Comparison of ENCODE assay signal across 24 cellular contexts in genomic region chr21:32562915-32563314, GRCh38. TPM values are rescaled to one million over a fixed set of nuclear protein-coding genes. Genes with fewer than 3 reads are reported as not detected.
DNase-seq lines count a peak whose midpoint lies in the region; ATAC-seq, FAIRE-seq and TF ChIP-seq lines count a peak whose summit lies in the region.
"Had no signal": no experiment of that assay in that cellular context is flagged by ENCODE, and none has a peak within 500 bp of the region (broad histone marks: within the 10 kb centered on the region; RNA-seq: fewer than 3 reads in every experiment).

No MANE protein-coding gene starts in this region.

- H3K4me1 ChIP-seq in HepG2 (ENCODE audit: insufficient read depth, low read length) (peaks cover 14% of the 10 kb centered on the region), right lobe of liver (no peaks in the 10 kb centered on the region), H1 (replicated peaks in 1 of 4; ENCODE audit: control insufficient read depth in 3 of 4, insufficient read depth in 4 of 4, low read length in 3 of 4) (peaks cover 4 to 11% (median 8%) of the 10 kb centered on the region in 4 experiments; a peak in 6 of 7 replicates), neuronal stem cell (ENCODE audit: control insufficient read depth in 2 of 2, insufficient read depth in 1 of 2, low read depth in 1 of 2, low read length in 2 of 2) (no peaks in the 10 kb centered on the region)
- H3K4me1 ChIP-seq: adrenal gland, breast epithelium, colonic mucosa had no signal

- TF ChIP-seq CTCF in HepG2 (CRISPR knock-in tag; IDR thresholded peaks at IDR 0.05) (no peak), right lobe of liver (IDR thresholded peaks at IDR 0.05) (no peak), H1 (IDR thresholded peaks at IDR 0.05; ENCODE audit: control extremely low read depth in 1 of 3, insufficient read depth in 1 of 3, low read depth in 1 of 3, low read length in 3 of 3) (no peak)

- H3K27me3 ChIP-seq in HepG2 (ENCODE audit: control insufficient read depth in 1 of 2, insufficient read depth in 2 of 2, low read length in 2 of 2): no peaks in the 10 kb centered on the region
- no peaks in the 10 kb centered on the region for H3K27me3 ChIP-seq in right lobe of liver
- H3K27me3 ChIP-seq in H1 (replicated peaks in 1 of 4; ENCODE audit: control insufficient read depth in 3 of 4, extremely low read depth in 1 of 4, insufficient read depth in 3 of 4, low read length in 3 of 4): 0 out of 7 replicates have a peak, but pooled peaks cover 0 to 2% (median 0%) of the 10 kb centered on the region in 4 experiments
- peaks cover 0 to 3% (median 0%) of the 10 kb centered on the region in 3 experiments for H3K27me3 ChIP-seq in neuronal stem cell (ENCODE audit: control insufficient read depth in 3 of 3, insufficient read depth in 3 of 3, low read depth in 1 of 3, low read length in 3 of 3)
- H3K27me3 ChIP-seq: adrenal gland, breast epithelium, colonic mucosa, hepatocyte, tibial nerve had no signal

- H3K36me3 ChIP-seq in HepG2 (replicated peaks in 1 of 2; ENCODE audit: control insufficient read depth in 1 of 2, insufficient read depth in 2 of 2, low read length in 2 of 2): no peaks in the 10 kb centered on the region; a peak in 1 of 5 replicates
- no peaks in the 10 kb centered on the region for H3K36me3 ChIP-seq in right lobe of liver
- no peaks in the 10 kb centered on the region; a peak in 2 of 8 replicates for H3K36me3 ChIP-seq in H1 (ENCODE audit: control insufficient read depth in 2 of 4, insufficient read depth in 4 of 4, low read length in 3 of 4)
- H3K36me3 ChIP-seq in neuronal stem cell (replicated peaks in 1 of 2; ENCODE audit: control insufficient read depth in 2 of 2, insufficient read depth in 2 of 2, low read length in 2 of 2): no peaks in the 10 kb centered on the region
- H3K36me3 ChIP-seq: adrenal gland, breast epithelium, colonic mucosa, tibial nerve had no signal

- H3K27ac ChIP-seq in HepG2 (ENCODE audit: extremely low read length, insufficient read depth, low read length): no peak overlapping the region
- no peak overlapping the region for H3K27ac ChIP-seq in right lobe of liver
- no peak overlapping the region for H3K27ac ChIP-seq in H1 (ENCODE audit: low read depth, low read length)
- H3K27ac ChIP-seq in neuronal stem cell (replicated peaks; ENCODE audit: low read length): no peak overlapping the region
- no peak overlapping the region for H3K27ac ChIP-seq in caudate nucleus (ENCODE audit: low read depth, low read length)
- H3K27ac ChIP-seq: adrenal gland, colonic mucosa, hepatocyte had no signal

- no peaks in the 10 kb centered on the region for H3K23me2 ChIP-seq in H1 (ENCODE audit: low read depth, low read length)

- no peak overlapping the region for H4K91ac ChIP-seq in H1 (replicated peaks; ENCODE audit: insufficient read length, low read length)
- no peak overlapping the region for H4K91ac ChIP-seq in neuronal stem cell (ENCODE audit: low read depth, low read length, poor library complexity)

- H3K56ac ChIP-seq in H1 (replicated peaks; ENCODE audit: insufficient read length, low read depth, low read length): no peak overlapping the region

- H3K9me3 ChIP-seq in HepG2 (ENCODE audit: low read length) (peaks cover 8% of the 10 kb centered on the region; the same call in 1 of the 2 replicates), right lobe of liver (no peaks in the 10 kb centered on the region), H1 (ENCODE audit: insufficient read depth in 2 of 2, low read depth in 1 of 2, low read length in 1 of 2) (peaks cover 0 to 7% of the 10 kb centered on the region in 2 experiments; a peak in 2 of 4 replicates), neuronal stem cell (replicated peaks in 1 of 2; ENCODE audit: control insufficient read depth in 2 of 2, insufficient read depth in 1 of 2, low read depth in 1 of 2, low read length in 2 of 2) (peaks cover 2 to 4% of the 10 kb centered on the region in 2 donors)
- H3K9me3 ChIP-seq: breast epithelium, colonic mucosa, mucosa of descending colon had no signal

- H4K5ac ChIP-seq in H1 (ENCODE audit: insufficient read length, low read depth, low read length): peak overlapping the region; percentile 13

- intact Hi-C loops in HepG2 (cut with micrococcal nuclease; ENCODE audit: unreplicated experiment) (no loop called here), right lobe of liver (cut with DNase I) (no loop called here)

- TF ChIP-seq POLR2A in HepG2 (IDR thresholded peaks at IDR 0.05; ENCODE audit: insufficient read depth in 1 of 2, low read depth in 2 of 2, low read length in 2 of 2) (no peak), right lobe of liver (IDR thresholded peaks at IDR 0.05) (no peak), H1 (IDR thresholded peaks at IDR 0.05; ENCODE audit: control extremely low read depth in 1 of 2, low read depth in 2 of 2, low read length in 2 of 2) (no peak)

- H2BK5ac ChIP-seq in H1 (ENCODE audit: low read depth, low read length) (no peak overlapping the region), neuronal stem cell (ENCODE audit: low read length) (no peak overlapping the region)

- H2BK12ac ChIP-seq in H1 (ENCODE audit: low read depth, low read length) (no peak overlapping the region), neuronal stem cell (ENCODE audit: low read length) (no peak overlapping the region)

- H2AFZ ChIP-seq in HepG2 (ENCODE audit: low read length) (no peak overlapping the region), H1 (ENCODE audit: low read length) (no peak overlapping the region), neuronal stem cell (ENCODE audit: low read length) (peak overlapping the region; percentile 10)
- H2AFZ ChIP-seq: hepatocyte had no signal

- H3K4me2 ChIP-seq in HepG2 (ENCODE audit: low read depth, low read length) (no peak overlapping the region), H1 (ENCODE audit: insufficient read depth in 1 of 2, low read depth in 2 of 2, low read length in 2 of 2) (no peak overlapping the region), neuronal stem cell (ENCODE audit: insufficient read depth, low read length, poor library complexity, severe bottlenecking) (no peak overlapping the region)
- H3K4me2 ChIP-seq: hepatocyte, SK-N-SH had no signal

- ATAC-seq in HepG2 (no peak), right lobe of liver (no peak), HG03432 (IDR thresholded peaks at IDR 0.05; ENCODE audit: unreplicated experiment) (no peak)
- ATAC-seq: mucosa of descending colon had no signal

- no peak overlapping the region for H2BK120ac ChIP-seq in H1 (replicated peaks; ENCODE audit: low read depth, low read length)
- no peak overlapping the region for H2BK120ac ChIP-seq in neuronal stem cell (ENCODE audit: low read depth, low read length)

- H4K20me1 ChIP-seq in HepG2 (ENCODE audit: insufficient read depth, low read length) (no peaks in the 10 kb centered on the region), H1 (replicated peaks in 1 of 2; ENCODE audit: control insufficient read depth in 1 of 2, insufficient read depth in 2 of 2, low read length in 2 of 2) (no peaks in the 10 kb centered on the region)

- H2BK15ac ChIP-seq in H1 (ENCODE audit: low read length): no peak overlapping the region
- no peak overlapping the region for H2BK15ac ChIP-seq in neuronal stem cell (ENCODE audit: low read length)

- in situ Hi-C loops in HepG2 (cut with HindIII; ENCODE audit: extremely low pct_ligation_motif_present, low pct_unique_long_range_greater_than_20kb): no loop called here

- WGBS in HepG2 (ENCODE audit: low lambda C conversion rate): 94% methylated on average over 2 of the region's 2 CpGs
- WGBS in right lobe of liver (ENCODE audit: insufficient coverage, low coverage, low lambda C conversion rate, missing lambda C conversion rate): 84% methylated on average over 2 of the region's 2 CpGs
- WGBS in H1 (ENCODE audit: extremely low coverage in 1 of 2, insufficient coverage in 1 of 2, insufficient read length in 1 of 2, insufficient replicate concordance in 2 of 2, low coverage in 1 of 2, low lambda C conversion rate in 2 of 2, missing lambda C conversion rate in 1 of 2), 2 experiments: 89% methylated on average over 2 of the region's 2 CpGs; no CpG with 5 or more reads in 1 of the 2 experiments
- no CpG with 5 or more reads among the region's 2 CpGs for WGBS in neuronal stem cell (ENCODE audit: extremely low coverage in 2 of 2, insufficient read length in 2 of 2, insufficient replicate concordance in 1 of 2), 2 donors

- H2BK20ac ChIP-seq in H1 (ENCODE audit: low read length): no peak overlapping the region

- BruUV-seq in HepG2 (replicated peaks; lab: Mats Ljungman, UMichigan): no TSS peak

- H3K18ac ChIP-seq in H1 (ENCODE audit: extremely low read depth, low read length) (no peak overlapping the region; the same call in 1 of the 2 replicates), neuronal stem cell (ENCODE audit: low read length) (no peak overlapping the region)

- CTCF ChIA-PET in HepG2 (lab: Yijun Ruan, JAX; ENCODE audit: low intra/inter-chr PET ratio, low total read pairs) (no interaction called here), H1 (lab: Charles Lee; ENCODE audit: partially characterized antibody) (interaction anchor here (1.0 to 3.3 kb wide), 8 partner anchors 37 to 198 kb away, joined by 3 to 13 read pairs (median 6); partner anchors contain the start of gene EVA1C)

- no peak for TF ChIP-seq EP300 in HepG2 (IDR thresholded peaks at IDR 0.05; ENCODE audit: low read depth in 2 of 2, low read length in 2 of 2)
- no peak for TF ChIP-seq EP300 in HepG2 (CRISPR knock-in tag; IDR thresholded peaks at IDR 0.05; ENCODE audit: borderline replicate concordance)
- no peak for TF ChIP-seq EP300 in H1 (IDR thresholded peaks at IDR 0.05; ENCODE audit: borderline replicate concordance in 1 of 2, low read depth in 2 of 2, low read length in 2 of 2)

- H4K8ac ChIP-seq in H1 (ENCODE audit: extremely low read depth, insufficient read depth, low read length) (no peak overlapping the region), neuronal stem cell (ENCODE audit: low read depth, low read length) (no peak overlapping the region)

- H3K79me1 ChIP-seq in H1 (ENCODE audit: low read depth, low read length) (no peaks in the 10 kb centered on the region), neuronal stem cell (ENCODE audit: low read depth, low read length) (no peaks in the 10 kb centered on the region)

- FAIRE-seq in HepG2 (lab: Jason Lieb, UNC) (no peak), H1 (lab: Jason Lieb, UNC) (peak; percentile 45)

- H3K14ac ChIP-seq in H1 (ENCODE audit: insufficient read length): no peak overlapping the region
- H3K14ac ChIP-seq in neuronal stem cell (ENCODE audit: low read length): no peak overlapping the region

- H3K79me2 ChIP-seq in HepG2 (ENCODE audit: insufficient read depth, low read length) (no peaks in the 10 kb centered on the region), H1 (ENCODE audit: control insufficient read depth in 1 of 2, insufficient read depth in 2 of 2, low read length in 2 of 2) (no peaks in the 10 kb centered on the region)
- H3K79me2 ChIP-seq: hepatocyte had no signal

- DNase-seq in HepG2 (ENCODE audit: low spot score) (no peak), right lobe of liver (no peak), H1 (ENCODE audit: low read depth in 1 of 2, low spot score in 2 of 2) (no peak), neuronal stem cell (ENCODE audit: low spot score) (no peak), T1000 (lab: John Stamatoyannopoulos, UW) (no peak), NCI-H1048 (lab: John Stamatoyannopoulos, UW) (no peak), caudate nucleus (lab: John Stamatoyannopoulos, UW) (no peak)
- DNase-seq: activated CD4-positive, alpha-beta T cell treated with anti-CD3 and anti-CD28 coated beads, Interleukin-2, amount 50 U/mL, for 4 hours; colonic mucosa; Kasumi-1; NCI-H1092; NCI-H187 treated with DMSO at 0.1 percent for 48 hours; NCI-H526 treated with DMSO at 0.1 percent for 48 hours; SK-N-SH; stimulated activated CD4-positive, alpha-beta T cell treated with anti-CD3 and anti-CD28 coated beads, Interleukin-4, amount 100 ng/mL, for 1 hour; stimulated activated naive CD4-positive, alpha-beta T cell treated with Interleukin-2 at 50 U/mL for 16 hours had no signal

- no peak overlapping the region for H3K4me3 ChIP-seq in HepG2 (replicated peaks in 1 of 3; ENCODE audit: insufficient read depth in 1 of 3, low read depth in 2 of 3, low read length in 3 of 3)
- H3K4me3 ChIP-seq in right lobe of liver: no peak overlapping the region
- H3K4me3 ChIP-seq in H1 (ENCODE audit: extremely low read depth in 1 of 4, insufficient read depth in 2 of 4, low read depth in 3 of 4, low read length in 4 of 4): no peak overlapping the region
- H3K4me3 ChIP-seq in neuronal stem cell (ENCODE audit: low read length in 2 of 2): no peak overlapping the region
- H3K4me3 ChIP-seq: adrenal gland, breast epithelium, colonic mucosa, hepatocyte, mucosa of descending colon, tibial nerve had no signal

- no peak for TF ChIP-seq RAD21 in HepG2 (CRISPR knock-in tag; IDR thresholded peaks at IDR 0.05)
- no peak for TF ChIP-seq RAD21 in H1 (IDR thresholded peaks at IDR 0.05 in 1 of 2, conservative IDR thresholded peaks at IDR 0.05 in 1 of 2; ENCODE audit: low read depth in 2 of 2, low read length in 2 of 2)

- POLR2A ChIA-PET in HepG2 (lab: Yijun Ruan, JAX): interaction anchor here (1.3 kb wide), 1 partner anchor 10 kb away, joined by 3 read pairs; no protein-coding TSS in a partner anchor
- POLR2A ChIA-PET in H1 (lab: Charles Lee; ENCODE audit: partially characterized antibody): no interaction called here

- H3K23ac ChIP-seq in H1 (ENCODE audit: insufficient read length): no peak overlapping the region
- no peak overlapping the region for H3K23ac ChIP-seq in neuronal stem cell (ENCODE audit: low read depth, low read length, poor library complexity)

- H3K9ac ChIP-seq in HepG2 (ENCODE audit: insufficient read depth, low read depth, low read length) (no peak overlapping the region), H1 (replicated peaks in 1 of 4; ENCODE audit: extremely low read depth in 1 of 4, low read depth in 3 of 4, low read length in 3 of 4) (no peak overlapping the region), neuronal stem cell (ENCODE audit: low read depth, low read length, poor library complexity) (no peak overlapping the region)
- H3K9ac ChIP-seq: SK-N-SH had no signal

- H2AK5ac ChIP-seq in H1 (ENCODE audit: low read depth, low read length) (no peak overlapping the region), neuronal stem cell (ENCODE audit: low read depth, low read length) (no peak overlapping the region)

- H3K4ac ChIP-seq in H1 (replicated peaks; ENCODE audit: insufficient read length, low read depth, low read length): no peak overlapping the region
- H3K4ac ChIP-seq in neuronal stem cell (ENCODE audit: low read length): no peak overlapping the region

RNA-seq across cellular contexts. Expression of gene TCP10L, which starts 22.4 kb away (rescaled TPM):
- 2.4 and 2.8 TPM in 2 replicates for total RNA-seq in HepG2 (2016; rRNA removed; fragmentation: Illumina TruSeq; extraction: Trizol)
- 3.3 and 3.5 TPM in 2 replicates for total RNA-seq in HepG2 (2016; cell fraction: cytosol; rRNA removed; fragmentation: Illumina TruSeq; extraction: Trizol; ENCODE audit: low read depth)
- total RNA-seq in HepG2 (2016; cell fraction: insoluble cytoplasmic fraction; rRNA removed; fragmentation: Illumina TruSeq; extraction: Trizol): 2.7 and 2.9 TPM in 2 replicates
- total RNA-seq in HepG2 (2016; cell fraction: membrane; rRNA removed; fragmentation: Illumina TruSeq; extraction: Trizol): 4.2 and 4.4 TPM in 2 replicates
- total RNA-seq in HepG2 (2016; cell fraction: nucleus; rRNA removed; fragmentation: Illumina TruSeq; extraction: Trizol): 1.8 and 1.9 TPM in 2 replicates
- 0.90 and 1.0 TPM in 2 replicates for polyA plus RNA-seq in HepG2 (2011; rRNA removed)
- polyA plus RNA-seq in HepG2 (2011; cell fraction: cytosol; rRNA removed): 0.62 and 0.91 TPM in 2 replicates
- 0.42 and 0.76 TPM in 2 replicates for polyA plus RNA-seq in HepG2 (2011; cell fraction: nucleus; rRNA removed)
- 0.75 and 2.0 TPM in 2 replicates for polyA plus RNA-seq in HepG2 (2012)
- 4.4 and 6.0 TPM in 2 replicates for polyA plus RNA-seq in HepG2 (2016; cell fraction: cytosol; fragmentation: Illumina TruSeq; extraction: Trizol; ENCODE audit: low read depth)
- 2.8 and 3.2 TPM in 2 replicates for polyA plus RNA-seq in HepG2 (2016; cell fraction: insoluble cytoplasmic fraction; fragmentation: Illumina TruSeq; extraction: Trizol; ENCODE audit: low read depth)
- 3.1 and 4.8 TPM in 2 replicates for polyA plus RNA-seq in HepG2 (2016; cell fraction: membrane; fragmentation: Illumina TruSeq; extraction: Trizol; ENCODE audit: low read depth)
- 1.5 and 2.0 TPM in 2 replicates for polyA plus RNA-seq in HepG2 (2016; cell fraction: nucleus; fragmentation: Illumina TruSeq; extraction: Trizol; ENCODE audit: insufficient read depth, low read depth)
- 0.49 TPM in 1 of 2 replicates, not detected in the other for polyA minus RNA-seq in HepG2 (2011; rRNA and poly(A)+ RNA removed; ENCODE audit: low replicate concordance)
- not detected in 2 replicates for polyA minus RNA-seq in HepG2 (2011; cell fraction: cytosol; rRNA and poly(A)+ RNA removed)
- polyA minus RNA-seq in HepG2 (2011; cell fraction: nucleus; rRNA and poly(A)+ RNA removed): 0.13 TPM in 1 of 2 replicates, not detected in the other
- total RNA-seq in right lobe of liver: 1 to 10 TPM; 1.5 to 7.1 (median 3.8) TPM
- 0.71 and 0.99 TPM in 2 replicates for total RNA-seq in H1 (2021; fragmentation: NEBNext Ultra II Directional; extraction: Animal tissue kit (Norgen Biotek cat#: 25700))
- polyA plus RNA-seq in H1 (2011; rRNA removed): 0.45 and 0.74 TPM in 2 replicates
- 0.43 TPM for polyA plus RNA-seq in H1 (2011; cell fraction: cytosol; rRNA removed)
- polyA plus RNA-seq in H1 (2011; cell fraction: nucleus; rRNA removed): 0.76 TPM
- 0.30 to 0.83 TPM (median 0.53 TPM) in 4 replicates for polyA plus RNA-seq in H1 (2012, experiment 1 of 2)
- polyA plus RNA-seq in H1 (2012, experiment 2 of 2): 0.34 TPM
- polyA plus RNA-seq in H1 (2013, experiment 1 of 2): 0.22 TPM
- 0.44 TPM for polyA plus RNA-seq in H1 (2013, experiment 2 of 2)
- polyA minus RNA-seq in H1 (2011; rRNA and poly(A)+ RNA removed): 0.61 and 0.69 TPM in 2 replicates
- polyA minus RNA-seq in H1 (2011; cell fraction: cytosol; rRNA and poly(A)+ RNA removed): not detected
- polyA minus RNA-seq in H1 (2011; cell fraction: nucleus; rRNA and poly(A)+ RNA removed): 0.50 TPM
- 2.7 TPM for polyA plus RNA-seq in neuronal stem cell (2013, experiment 1 of 2)
- polyA plus RNA-seq in neuronal stem cell (2013, experiment 2 of 2): 2.6 TPM
- total RNA-seq: HT-29, pulmonary artery endothelial cell had no signal

RNA-seq across cellular contexts. Expression of gene CFAP298, which starts 49.3 kb away (rescaled TPM):
- 62.2 and 67.5 TPM in 2 replicates for total RNA-seq in HepG2 (2016; rRNA removed; fragmentation: Illumina TruSeq; extraction: Trizol)
- total RNA-seq in HepG2 (2016; cell fraction: cytosol; rRNA removed; fragmentation: Illumina TruSeq; extraction: Trizol; ENCODE audit: low read depth): 8.3 and 10.1 TPM in 2 replicates
- 63.4 and 69.3 TPM in 2 replicates for total RNA-seq in HepG2 (2016; cell fraction: insoluble cytoplasmic fraction; rRNA removed; fragmentation: Illumina TruSeq; extraction: Trizol)
- total RNA-seq in HepG2 (2016; cell fraction: membrane; rRNA removed; fragmentation: Illumina TruSeq; extraction: Trizol): 15.3 and 17.5 TPM in 2 replicates
- 27.5 and 31.3 TPM in 2 replicates for total RNA-seq in HepG2 (2016; cell fraction: nucleus; rRNA removed; fragmentation: Illumina TruSeq; extraction: Trizol)
- 19.6 and 21.2 TPM in 2 replicates for polyA plus RNA-seq in HepG2 (2011; rRNA removed)
- 17.9 and 20.0 TPM in 2 replicates for polyA plus RNA-seq in HepG2 (2011; cell fraction: cytosol; rRNA removed)
- polyA plus RNA-seq in HepG2 (2011; cell fraction: nucleus; rRNA removed): 36.7 and 41.1 TPM in 2 replicates
- polyA plus RNA-seq in HepG2 (2012): 26.6 and 34.3 TPM in 2 replicates
- polyA plus RNA-seq in HepG2 (2016; cell fraction: cytosol; fragmentation: Illumina TruSeq; extraction: Trizol; ENCODE audit: low read depth): 5.4 and 6.3 TPM in 2 replicates
- polyA plus RNA-seq in HepG2 (2016; cell fraction: insoluble cytoplasmic fraction; fragmentation: Illumina TruSeq; extraction: Trizol; ENCODE audit: low read depth): 66.1 and 75.8 TPM in 2 replicates
- polyA plus RNA-seq in HepG2 (2016; cell fraction: membrane; fragmentation: Illumina TruSeq; extraction: Trizol; ENCODE audit: low read depth): 8.8 and 10.3 TPM in 2 replicates
- 55.9 and 56.8 TPM in 2 replicates for polyA plus RNA-seq in HepG2 (2016; cell fraction: nucleus; fragmentation: Illumina TruSeq; extraction: Trizol; ENCODE audit: insufficient read depth, low read depth)
- 8.7 and 11.6 TPM in 2 replicates for polyA minus RNA-seq in HepG2 (2011; rRNA and poly(A)+ RNA removed; ENCODE audit: low replicate concordance)
- 10.5 and 11.8 TPM in 2 replicates for polyA minus RNA-seq in HepG2 (2011; cell fraction: cytosol; rRNA and poly(A)+ RNA removed)
- polyA minus RNA-seq in HepG2 (2011; cell fraction: nucleus; rRNA and poly(A)+ RNA removed): 13.8 and 14.3 TPM in 2 replicates
- total RNA-seq in right lobe of liver: 10 to 100 TPM in 5 of 6 experiments, 1 to 10 TPM in 1; 8.6 to 15.3 (median 11.6) TPM
- 68.1 and 69.6 TPM in 2 replicates for total RNA-seq in H1 (2021; fragmentation: NEBNext Ultra II Directional; extraction: Animal tissue kit (Norgen Biotek cat#: 25700))
- polyA plus RNA-seq in H1 (2011; rRNA removed): 43.0 and 47.8 TPM in 2 replicates
- polyA plus RNA-seq in H1 (2011; cell fraction: cytosol; rRNA removed): 70.3 TPM
- 32.8 TPM for polyA plus RNA-seq in H1 (2011; cell fraction: nucleus; rRNA removed)
- polyA plus RNA-seq in H1 (2012, experiment 1 of 2): 77.4 to 91.3 TPM (median 77.8 TPM) in 4 replicates
- polyA plus RNA-seq in H1 (2012, experiment 2 of 2): 20.5 TPM
- 95.7 TPM for polyA plus RNA-seq in H1 (2013, experiment 1 of 2)
- polyA plus RNA-seq in H1 (2013, experiment 2 of 2): 94.4 TPM
- polyA minus RNA-seq in H1 (2011; rRNA and poly(A)+ RNA removed): 7.4 and 9.2 TPM in 2 replicates
- 27.7 TPM for polyA minus RNA-seq in H1 (2011; cell fraction: cytosol; rRNA and poly(A)+ RNA removed)
- polyA minus RNA-seq in H1 (2011; cell fraction: nucleus; rRNA and poly(A)+ RNA removed): 17.3 TPM
- polyA plus RNA-seq in neuronal stem cell (2013, experiment 1 of 2): 70.4 TPM
- polyA plus RNA-seq in neuronal stem cell (2013, experiment 2 of 2): 72.3 TPM

Comparison
In these comparisons a context has a peak if more than half of its experiments do, and no peak if none do; other contexts are left out.
1. Of the 41 proteins assayed by ChIP-seq in both HepG2 and H1: peak only in HepG2: none; only in H1: TBP; in both: none; in neither: 40.